In the genomic region with DNA sequence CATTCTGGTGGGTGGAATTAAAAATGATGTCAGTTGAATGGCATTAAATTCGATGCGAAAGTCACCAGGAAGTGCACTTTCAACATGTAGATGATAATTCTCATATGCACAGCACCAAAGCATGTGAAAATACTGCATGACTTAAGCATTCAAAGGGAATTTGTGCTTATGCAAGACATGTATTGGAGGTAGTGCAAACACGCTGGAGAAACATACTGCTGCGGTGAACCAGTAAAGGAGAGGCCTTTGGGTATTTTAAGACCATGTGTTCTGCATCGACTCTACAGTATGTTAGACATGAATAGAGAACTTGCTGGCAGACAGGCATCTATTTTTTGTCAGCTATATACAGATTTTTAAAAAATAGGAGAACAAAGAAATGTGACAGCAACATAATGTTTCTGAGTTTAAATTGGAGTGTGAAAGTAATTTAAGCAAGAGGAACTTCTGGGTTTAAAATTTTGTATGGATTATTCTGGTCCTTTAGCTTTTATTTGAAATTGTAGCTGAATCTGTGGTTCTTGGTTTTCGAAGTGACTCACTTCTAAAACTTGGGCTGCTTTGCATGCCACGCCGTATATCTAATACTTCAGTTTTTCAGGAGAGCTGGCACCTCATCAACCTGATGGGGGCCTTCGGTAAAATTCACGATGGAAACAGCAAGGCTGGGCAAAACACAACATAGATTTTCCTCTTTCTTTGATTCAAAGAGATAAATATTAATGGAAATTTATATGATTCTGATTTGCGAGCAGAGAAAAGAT, we compare ENCODE assay signal across 1 cellular context.
TF ChIP-seq lines count a peak whose summit lies in the region.

No MANE protein-coding gene starts in this region.

TF ChIP-seq in GM23338, 12 proteins besides CTCF, POLR2A, EP300 and RAD21 (continued from another document):
- TF ChIP-seq ZNF462 (CRISPR knock-in tag; IDR thresholded peaks at IDR 0.05) (no peak), ZNF331 (CRISPR knock-in tag; IDR thresholded peaks at IDR 0.05; ENCODE audit: low read depth) (no peak), POLR2AphosphoS5 (IDR thresholded peaks at IDR 0.05; ENCODE audit: low read depth) (no peak), NANOG (IDR thresholded peaks at IDR 0.05; ENCODE audit: borderline replicate concordance) (no peak), ZNF114 (CRISPR knock-in tag; IDR thresholded peaks at IDR 0.05) (no peak), EZH2 (IDR thresholded peaks at IDR 0.05; ENCODE audit: low read depth, unreplicated experiment) (no peak)
